ENCODE assay signal across 11 cellular contexts in genomic region chr18:2606335-2606734, GRCh38. TPM values are rescaled to one million over a fixed set of nuclear protein-coding genes. Genes with fewer than 3 reads are reported as not detected.
DNase-seq lines count a peak whose midpoint lies in the region; ATAC-seq lines count a peak whose summit lies in the region.
"Had no signal": no experiment of that assay in that cellular context is flagged by ENCODE, and none has a peak within 500 bp of the region (broad histone marks: within the 10 kb centered on the region; RNA-seq: fewer than 3 reads in every experiment).

No MANE protein-coding gene starts in this region.

- H3K27ac ChIP-seq in urinary bladder (ENCODE audit: low read depth) = peak overlapping the region; percentile 23

- no peaks in the 10 kb centered on the region for H3K4me1 ChIP-seq in urinary bladder (ENCODE audit: insufficient read depth)

- in situ Hi-C loops in KBM-7 (cut with MboI; ENCODE audit: low pct_unique_long_range_greater_than_20kb, low sequenced_read_pairs) = no loop called here

- no peaks in the 10 kb centered on the region for H3K9me3 Mint-ChIP-seq in activated naive CD4-positive, alpha-beta T cell treated with anti-CD3 and anti-CD28 coated beads, Interleukin-2, amount 50 U/mL, for 24 hours
- no peaks in the 10 kb centered on the region for H3K9me3 Mint-ChIP-seq in activated T-helper 17 cell treated with anti-CD3 and anti-CD28 coated beads, Interleukin-2, amount 50 U/mL, for 72 hours

- 68% methylated on average over 2 of the region's 2 CpGs for WGBS in urinary bladder

- H3K27ac Mint-ChIP-seq in activated naive CD4-positive, alpha-beta T cell treated with anti-CD3 and anti-CD28 coated beads, Interleukin-2, amount 50 U/mL, for 24 hours = peak overlapping the region; percentile 94
- H3K27ac Mint-ChIP-seq in activated T-helper 17 cell treated with anti-CD3 and anti-CD28 coated beads, Interleukin-2, amount 50 U/mL, for 72 hours = peak overlapping the region; percentile 65

- no peaks in the 10 kb centered on the region for H3K27me3 Mint-ChIP-seq in activated naive CD4-positive, alpha-beta T cell treated with anti-CD3 and anti-CD28 coated beads, Interleukin-2, amount 50 U/mL, for 24 hours
- no peaks in the 10 kb centered on the region for H3K27me3 Mint-ChIP-seq in activated T-helper 17 cell treated with anti-CD3 and anti-CD28 coated beads, Interleukin-2, amount 50 U/mL, for 72 hours

- H3K4me1 Mint-ChIP-seq in activated naive CD4-positive, alpha-beta T cell treated with anti-CD3 and anti-CD28 coated beads, Interleukin-2, amount 50 U/mL, for 24 hours = peaks cover 67% of the 10 kb centered on the region
- H3K4me1 Mint-ChIP-seq in activated T-helper 17 cell treated with anti-CD3 and anti-CD28 coated beads, Interleukin-2, amount 50 U/mL, for 72 hours = peaks cover 19% of the 10 kb centered on the region

- H3K36me3 ChIP-seq in urinary bladder (ENCODE audit: insufficient read depth) = no peaks in the 10 kb centered on the region

- no peak for DNase-seq in activated naive CD4-positive, alpha-beta T cell (lab: John Stamatoyannopoulos, UW)
- peak; percentile 41 for DNase-seq in iris pigment epithelial cell (ENCODE audit: low read depth)
- DNase-seq in HPDE6-E6E7 (ENCODE audit: extremely low spot score) = no peak
- DNase-seq in NCI-H526 treated with DMSO at 0.1 percent for 48 hours (lab: John Stamatoyannopoulos, UW) = no peak
- no peak for DNase-seq in KBM-7
- DNase-seq: GF-D8, right cardiac atrium had no signal

- H3K36me3 Mint-ChIP-seq in activated naive CD4-positive, alpha-beta T cell treated with anti-CD3 and anti-CD28 coated beads, Interleukin-2, amount 50 U/mL, for 24 hours = peaks cover 2% of the 10 kb centered on the region
- H3K36me3 Mint-ChIP-seq in activated T-helper 17 cell treated with anti-CD3 and anti-CD28 coated beads, Interleukin-2, amount 50 U/mL, for 72 hours (ENCODE audit: low read depth) = peaks cover 57% of the 10 kb centered on the region

- H3K4me3 ChIP-seq in urinary bladder (ENCODE audit: low read depth, low read length) = no peak overlapping the region
- H3K4me3 ChIP-seq: K562 had no signal

- no peak for ATAC-seq in activated T-helper 17 cell treated with anti-CD3 and anti-CD28 coated beads, Interleukin-2, amount 50 U/mL, for 72 hours (replicated peaks)
- ATAC-seq: K562, right cardiac atrium had no signal

- H3K4me3 Mint-ChIP-seq in activated naive CD4-positive, alpha-beta T cell treated with anti-CD3 and anti-CD28 coated beads, Interleukin-2, amount 50 U/mL, for 24 hours = peak overlapping the region; percentile 78
- peak overlapping the region; percentile 14 for H3K4me3 Mint-ChIP-seq in activated T-helper 17 cell treated with anti-CD3 and anti-CD28 coated beads, Interleukin-2, amount 50 U/mL, for 72 hours

RNA-seq across cellular contexts. Expression of gene NDC80, which starts 35.0 kb away (rescaled TPM):
- 10 to 100 TPM; 64.4 to 68.9 TPM for total RNA-seq in activated T-helper 17 cell treated with anti-CD3 and anti-CD28 coated beads, Interleukin-2, amount 50 U/mL, for 72 hours
- 33.0 TPM for total RNA-seq in urinary bladder
- polyA plus RNA-seq in urinary bladder = 0.77 TPM

RNA-seq across cellular contexts. Expression of gene METTL4, which starts 35.0 kb away (rescaled TPM):
- total RNA-seq in activated T-helper 17 cell treated with anti-CD3 and anti-CD28 coated beads, Interleukin-2, amount 50 U/mL, for 72 hours = 10 to 100 TPM; 31.2 to 46.6 TPM
- total RNA-seq in urinary bladder = 30.5 TPM
- polyA plus RNA-seq in urinary bladder = 8.3 TPM

RNA-seq across cellular contexts. Expression of gene SMCHD1, which starts 49.2 kb away (rescaled TPM):
- 100 to 1,000 TPM in 1 of 2 donors, 10 to 100 TPM in 1; 99.5 to 106 TPM for total RNA-seq in activated T-helper 17 cell treated with anti-CD3 and anti-CD28 coated beads, Interleukin-2, amount 50 U/mL, for 72 hours
- 349 TPM for total RNA-seq in urinary bladder
- 20.7 TPM for polyA plus RNA-seq in urinary bladder
